Comparison of ENCODE assay signal across 20 cellular contexts in the genomic region with DNA sequence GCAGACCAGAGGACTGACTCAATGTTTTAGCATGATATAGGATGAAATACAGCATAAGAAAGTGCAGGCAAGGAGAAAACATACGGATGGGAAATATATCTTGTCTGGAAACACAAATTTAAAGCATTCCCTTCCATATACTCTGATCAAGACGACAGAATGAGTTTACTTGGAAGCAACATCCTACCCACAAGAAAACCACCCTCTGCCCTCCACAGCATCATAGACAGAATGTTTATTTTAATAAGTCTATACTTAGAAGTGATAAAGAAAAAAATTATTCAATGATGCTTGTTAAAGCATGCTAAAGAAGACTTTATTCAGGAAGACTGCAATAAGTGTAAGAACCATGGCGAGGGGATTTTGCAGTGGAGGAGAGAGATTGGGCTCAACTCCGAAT. TPM values are rescaled to one million over a fixed set of nuclear protein-coding genes. Genes with fewer than 3 reads are reported as not detected.
DNase-seq lines count a peak whose midpoint lies in the region; ATAC-seq and TF ChIP-seq lines count a peak whose summit lies in the region.
"Had no signal": no experiment of that assay in that cellular context is flagged by ENCODE, and none has a peak within 500 bp of the region (broad histone marks: within the 10 kb centered on the region; RNA-seq: fewer than 3 reads in every experiment).

No MANE protein-coding gene starts in this region.

- H3K9me3 ChIP-seq in IMR-90 (ENCODE audit: control insufficient read depth, insufficient read depth, low read length) (no peaks in the 10 kb centered on the region), fibroblast of lung (ENCODE audit: control insufficient read depth, insufficient read depth, low read depth, low read length) (no peaks in the 10 kb centered on the region)
- H3K9me3 ChIP-seq: BLaER1, Caco-2 had no signal

- TF ChIP-seq CTCF in IMR-90 (conservative IDR thresholded peaks at IDR 0.05; ENCODE audit: low read depth, low read length) (no peak), fibroblast of lung (conservative IDR thresholded peaks at IDR 0.05 in 1 of 2, IDR thresholded peaks at IDR 0.05 in 1 of 2; ENCODE audit: low read depth in 1 of 2, low read length in 2 of 2) (no peak)

- H4K20me1 ChIP-seq in IMR-90 (ENCODE audit: insufficient read depth, low read length) (no peaks in the 10 kb centered on the region), fibroblast of lung (ENCODE audit: control insufficient read depth, extremely low read depth, insufficient read depth, low read length) (no peaks in the 10 kb centered on the region)
- H4K20me1 ChIP-seq: BLaER1 had no signal

- no peak overlapping the region for H2BK5ac ChIP-seq in IMR-90 (ENCODE audit: low read depth, low read length, poor library complexity, severe bottlenecking)

- dilution Hi-C loops in IMR-90 (cut with HindIII; ENCODE audit: low sequenced_read_pairs, unreplicated experiment), result no loop called here

- H3K56ac ChIP-seq in IMR-90 (ENCODE audit: extremely low read depth, insufficient read depth, low read length), result no peak overlapping the region

- H3K4ac ChIP-seq in IMR-90 (ENCODE audit: low read depth, low read length), result no peak overlapping the region

- H4K8ac ChIP-seq in IMR-90 (ENCODE audit: low read depth in 2 of 2, low read length in 2 of 2), result no peak overlapping the region

- DNase-seq in IMR-90 (peak; percentile 85), fibroblast of lung (ENCODE audit: low read depth in 2 of 2) (peak; percentile 34 to 65), memory B cell (ENCODE audit: low spot score in 2 of 2) (no peak), NCI-H2171 treated with DMSO at 0.1 percent for 48 hours (lab: John Stamatoyannopoulos, UW) (no peak), SHP77 treated with DMSO at 0.1 percent for 48 hours (lab: John Stamatoyannopoulos, UW) (no peak)
- DNase-seq: Caco-2; CD4-positive, CD25-positive, alpha-beta regulatory T cell; CD8-positive, alpha-beta T cell; DMS153; DND-41; EL; GDM1; H9 had no signal

- no peak overlapping the region for H2AFZ ChIP-seq in IMR-90 (replicated peaks; ENCODE audit: low read length, poor library complexity)
- H2AFZ ChIP-seq in fibroblast of lung (ENCODE audit: low read length), result no peak overlapping the region

- CTCF ChIA-PET in IMR-90 (lab: Yijun Ruan, JAX), result interaction anchor here (0.6 kb wide), 1 partner anchor 39 kb away, joined by 4 read pairs; no protein-coding TSS in a partner anchor

- H3K14ac ChIP-seq in IMR-90 (replicated peaks; ENCODE audit: low read depth, low read length), result no peak overlapping the region

- BruUV-seq in IMR-90 (replicated peaks; lab: Mats Ljungman, UMichigan), result no TSS peak

- no peaks in the 10 kb centered on the region for H3K79me2 ChIP-seq in fibroblast of lung (ENCODE audit: control insufficient read depth, insufficient read depth, low read length)

- peaks cover 12% of the 10 kb centered on the region for H3K9me1 ChIP-seq in IMR-90 (ENCODE audit: insufficient read depth, low read length)

- POLR2A ChIA-PET in IMR-90 (lab: Charles Lee; ENCODE audit: unreplicated experiment), result no interaction called here

- H3K79me1 ChIP-seq in IMR-90 (ENCODE audit: low read depth in 1 of 2, low read length in 2 of 2), result no peaks in the 10 kb centered on the region

- H3K36me3 Mint-ChIP-seq in memory B cell, result no peaks in the 10 kb centered on the region
- H3K36me3 Mint-ChIP-seq: CD4-positive, CD25-positive, alpha-beta regulatory T cell; CD8-positive, alpha-beta T cell had no signal

- in situ Hi-C loops in IMR-90 (cut with MboI; ENCODE audit: low sequenced_read_pairs), result no loop called here

- no peak overlapping the region for H2AK5ac ChIP-seq in IMR-90 (ENCODE audit: low read depth, low read length)

- peak overlapping the region; percentile 33; the same call in 1 of the 2 replicates for H2BK20ac ChIP-seq in IMR-90 (ENCODE audit: low read depth, low read length)

- no peaks in the 10 kb centered on the region for H3K9me3 Mint-ChIP-seq in memory B cell
- H3K9me3 Mint-ChIP-seq: CD4-positive, CD25-positive, alpha-beta regulatory T cell; CD8-positive, alpha-beta T cell; GM23338; H9 had no signal

- ATAC-seq in IMR-90 (ENCODE audit: low read depth), result peak; percentile 49
- no peak for ATAC-seq in memory B cell (ENCODE audit: low read depth)
- ATAC-seq in GM21737 (IDR thresholded peaks at IDR 0.05; ENCODE audit: unreplicated experiment), result no peak
- ATAC-seq: CD8-positive, alpha-beta T cell; GM12878; GM23338; HCT116 had no signal

- H2BK120ac ChIP-seq in IMR-90 (ENCODE audit: low read depth, low read length), result no peak overlapping the region

- H3K4me1 Mint-ChIP-seq in memory B cell, result peaks cover 13% of the 10 kb centered on the region
- H3K4me1 Mint-ChIP-seq: CD4-positive, CD25-positive, alpha-beta regulatory T cell had no signal

- H3K36me3 ChIP-seq in IMR-90 (ENCODE audit: control insufficient read depth, insufficient read depth, low read length), result no peaks in the 10 kb centered on the region
- H3K36me3 ChIP-seq in fibroblast of lung (ENCODE audit: control insufficient read depth, insufficient read depth, low read length), result no peaks in the 10 kb centered on the region
- H3K36me3 ChIP-seq: BLaER1 had no signal

- H3K9ac ChIP-seq in IMR-90 (ENCODE audit: low read depth, low read length) (no peak overlapping the region), fibroblast of lung (ENCODE audit: insufficient read depth, low read length) (no peak overlapping the region)
- H3K9ac ChIP-seq: BLaER1 had no signal

- H4K5ac ChIP-seq in IMR-90 (ENCODE audit: low read depth, low read length), result no peak overlapping the region

- H2BK15ac ChIP-seq in IMR-90 (ENCODE audit: low read depth, low read length), result no peak overlapping the region

- H4K91ac ChIP-seq in IMR-90 (ENCODE audit: insufficient read depth, low read depth, low read length), result no peak overlapping the region

- no peak for TF ChIP-seq RAD21 in IMR-90 (IDR thresholded peaks at IDR 0.05; ENCODE audit: low read length)

- H3K4me3 ChIP-seq in IMR-90 (ENCODE audit: insufficient read depth, low read depth, low read length) (no peak overlapping the region), fibroblast of lung (replicated peaks in 1 of 4; ENCODE audit: control extremely low read depth in 1 of 4, insufficient read depth in 1 of 4, low read depth in 3 of 4, low read length in 4 of 4) (no peak overlapping the region)
- H3K4me3 ChIP-seq: BLaER1, GM12878, GM23338 had no signal

- no peak overlapping the region for H3K18ac ChIP-seq in IMR-90 (ENCODE audit: low read depth, low read length)

- 100% methylated on average over 2 of the region's 4 CpGs; no CpG with 5 or more reads in 1 of the 2 experiments for WGBS in IMR-90 (ENCODE audit: extremely low coverage in 2 of 2, insufficient read length in 1 of 2), 2 experiments

- H3K23ac ChIP-seq in IMR-90 (ENCODE audit: low read depth, low read length), result 0 out of 2 replicates have a peak overlapping the region, but pooled peaks have one; percentile 17

- H3K27me3 ChIP-seq in IMR-90 (ENCODE audit: control insufficient read depth, insufficient read depth, low read length) (no peaks in the 10 kb centered on the region), fibroblast of lung (ENCODE audit: control insufficient read depth, insufficient read depth, low read length) (no peaks in the 10 kb centered on the region)
- H3K27me3 ChIP-seq: BLaER1 had no signal

- H3K4me1 ChIP-seq in IMR-90 (ENCODE audit: control insufficient read depth, insufficient read depth, low read length), result peaks cover 7% of the 10 kb centered on the region; the same call in 1 of the 2 replicates
- peaks cover 7% of the 10 kb centered on the region for H3K4me1 ChIP-seq in fibroblast of lung (ENCODE audit: control insufficient read depth, extremely low read depth, insufficient read depth, low read length)
- H3K4me1 ChIP-seq: BLaER1, Caco-2 had no signal

- peak overlapping the region; percentile 32; the same call in 1 of the 2 replicates for H3K4me2 ChIP-seq in IMR-90 (ENCODE audit: low read depth, low read length)
- H3K4me2 ChIP-seq in fibroblast of lung (ENCODE audit: extremely low read depth, insufficient read depth, low read length), result peak overlapping the region; percentile 59
- H3K4me2 ChIP-seq: BLaER1, GM23338 had no signal

- H3K4me3 Mint-ChIP-seq in memory B cell, result no peak overlapping the region
- H3K4me3 Mint-ChIP-seq: B cell; CD4-positive, CD25-positive, alpha-beta regulatory T cell; CD8-positive, alpha-beta T cell; GM23338; H9 had no signal

- no peak overlapping the region for H3K27ac ChIP-seq in IMR-90 (ENCODE audit: insufficient read depth, low read length)
- no peak overlapping the region for H3K27ac ChIP-seq in fibroblast of lung (ENCODE audit: insufficient read depth, low read length)
- H3K27ac ChIP-seq: BLaER1, C4-2B had no signal

- intact Hi-C loops in IMR-90 (cut with micrococcal nuclease), result no loop called here

- TF ChIP-seq POLR2A in IMR-90 (IDR thresholded peaks at IDR 0.05; ENCODE audit: low read depth, low read length), result no peak

- peak overlapping the region; percentile 74 for H3K27ac Mint-ChIP-seq in memory B cell
- H3K27ac Mint-ChIP-seq: B cell; CD8-positive, alpha-beta T cell; GM23338; H9 had no signal

- H3K27me3 Mint-ChIP-seq in memory B cell, result no peaks in the 10 kb centered on the region
- H3K27me3 Mint-ChIP-seq: B cell had no signal

- H2AK9ac ChIP-seq in IMR-90 (replicated peaks; ENCODE audit: low read depth, low read length, poor library complexity), result no peak overlapping the region

TF ChIP-seq in IMR-90, 13 proteins besides CTCF, POLR2A, EP300 and RAD21 (continues in another document):
- TF ChIP-seq BHLHE40 (IDR thresholded peaks at IDR 0.05; ENCODE audit: low read depth, low read length), result no peak

RNA-seq across cellular contexts. Expression of gene HIBADH, which starts 32.4 kb away (rescaled TPM):
- total RNA-seq in IMR-90 (2012; rRNA removed) (36.6 and 45.5 TPM in 2 replicates), fibroblast of lung (69.3 and 88.7 TPM in 2 replicates)
- polyA plus RNA-seq in IMR-90 (2012; rRNA removed) (43.9 and 52.5 TPM in 2 replicates), fibroblast of lung (91.0 and 96.0 TPM in 2 replicates)
- polyA plus RNA-seq in IMR-90 (2012; cell fraction: cytosol; rRNA removed), result 19.4 and 29.9 TPM in 2 replicates
- 4.4 and 19.8 TPM in 2 replicates for polyA plus RNA-seq in IMR-90 (2012; cell fraction: nucleus; rRNA removed; ENCODE audit: low replicate concordance)
- polyA plus RNA-seq in fibroblast of lung (2012), result 46.1 and 48.8 TPM in 2 replicates
- polyA minus RNA-seq in fibroblast of lung (ENCODE audit: low replicate concordance), result 25.8 and 32.7 TPM in 2 replicates

RNA-seq across cellular contexts. Expression of gene TAX1BP1, which starts 44.9 kb away (rescaled TPM):
- total RNA-seq in IMR-90 (2012; rRNA removed) (52.7 and 68.9 TPM in 2 replicates), fibroblast of lung (80.9 and 98.6 TPM in 2 replicates)
- polyA plus RNA-seq in IMR-90 (2012; rRNA removed) (46.0 and 49.0 TPM in 2 replicates), fibroblast of lung (70.1 and 111 TPM in 2 replicates)
- 17.2 and 19.7 TPM in 2 replicates for polyA plus RNA-seq in IMR-90 (2012; cell fraction: cytosol; rRNA removed)
- polyA plus RNA-seq in IMR-90 (2012; cell fraction: nucleus; rRNA removed; ENCODE audit: low replicate concordance), result 7.7 and 44.0 TPM in 2 replicates
- polyA plus RNA-seq in fibroblast of lung (2012), result 60.5 and 81.7 TPM in 2 replicates
- polyA minus RNA-seq in fibroblast of lung (ENCODE audit: low replicate concordance), result 19.4 and 25.8 TPM in 2 replicates

Comparison
In these comparisons a context has a peak if more than half of its experiments do, and no peak if none do; other contexts are left out.
1. DNase-seq: peak in IMR-90 (single experiment) and fibroblast of lung (2 of 2); none in memory B cell (0 of 2), NCI-H2171 treated with DMSO at 0.1 percent for 48 hours (single experiment) and SHP77 treated with DMSO at 0.1 percent for 48 hours (single experiment).